ENCODE assay signal across 14 cellular contexts in genomic region chr12:119678459-119678858, GRCh38. TPM values are rescaled to one million over a fixed set of nuclear protein-coding genes. Genes with fewer than 3 reads are reported as not detected.
A peak's percentile ranks its signal among the peaks of the same experiment; 100 is the strongest.
DNase-seq lines count a peak whose midpoint lies in the region; ATAC-seq and TF ChIP-seq lines count a peak whose summit lies in the region.
"Had no signal": no experiment of that assay in that cellular context is flagged by ENCODE, and none has a peak within 500 bp of the region (broad histone marks: within the 10 kb centered on the region; RNA-seq: fewer than 3 reads in every experiment).

No MANE protein-coding gene starts in this region.

- H3K4me3 Mint-ChIP-seq in T-cell = no peak overlapping the region
- H3K4me3 Mint-ChIP-seq: CD4-positive, CD25-positive, alpha-beta regulatory T cell; GM23338 had no signal

- no peak for TF ChIP-seq CTCF in fibroblast of pulmonary artery (IDR thresholded peaks at IDR 0.05; ENCODE audit: low read length, missing control alignments)

- WGBS in trophoblast cell (ENCODE audit: extremely low coverage, insufficient coverage, insufficient read length) = no CpG with 5 or more reads among the region's 7 CpGs

- H4K91ac ChIP-seq in trophoblast cell (ENCODE audit: low read depth, low read length) = no peak overlapping the region

- no peak overlapping the region for H2AK5ac ChIP-seq in trophoblast cell (ENCODE audit: low read length)

- H3K27me3 Mint-ChIP-seq in T-cell = no peaks in the 10 kb centered on the region
- H3K27me3 Mint-ChIP-seq: CD4-positive, CD25-positive, alpha-beta regulatory T cell had no signal

- H3K36me3 ChIP-seq in trophoblast cell (ENCODE audit: control insufficient read depth in 1 of 2, insufficient read depth in 2 of 2, low read length in 2 of 2) = peaks cover 52 to 72% of the 10 kb centered on the region in 2 experiments

- H3K9ac ChIP-seq in trophoblast cell (ENCODE audit: low read length) = no peak overlapping the region

- no peak overlapping the region for H2BK12ac ChIP-seq in trophoblast cell (ENCODE audit: low read length)

- H3K18ac ChIP-seq in trophoblast cell (ENCODE audit: low read length) = no peak overlapping the region

- no peak overlapping the region for H3K27ac Mint-ChIP-seq in T-cell
- H3K27ac Mint-ChIP-seq: CD4-positive, CD25-positive, alpha-beta regulatory T cell; GM23338 had no signal

- POLR2A ChIA-PET in T-cell (lab: Charles Lee) = no interaction called here

- no peak overlapping the region for H4K8ac ChIP-seq in trophoblast cell (ENCODE audit: low read depth, low read length)

- no peak overlapping the region for H2BK5ac ChIP-seq in trophoblast cell (ENCODE audit: low read depth, low read length, poor library complexity)

- no peak overlapping the region for H3K4me3 ChIP-seq in fibroblast of pulmonary artery (replicated peaks; ENCODE audit: low read depth, low read length)
- H3K4me3 ChIP-seq in trophoblast cell (ENCODE audit: low read depth, low read length) = no peak overlapping the region
- H3K4me3 ChIP-seq: GM23338 had no signal

- H2BK120ac ChIP-seq in trophoblast cell (ENCODE audit: insufficient read depth, low read length, poor library complexity) = no peak overlapping the region

- peaks cover 70% of the 10 kb centered on the region for H3K36me3 Mint-ChIP-seq in T-cell

- no peaks in the 10 kb centered on the region for H3K79me2 ChIP-seq in trophoblast cell (ENCODE audit: control insufficient read depth, insufficient read depth, low read length, poor library complexity)

- H3K9me3 ChIP-seq in trophoblast cell (ENCODE audit: insufficient read depth, low read depth, low read length) = no peaks in the 10 kb centered on the region

- no peak overlapping the region for H3K4me2 ChIP-seq in trophoblast cell (ENCODE audit: low read length)
- H3K4me2 ChIP-seq: GM23338 had no signal

- peaks cover 2 to 21% (median 13%) of the 10 kb centered on the region in 3 donors for H3K4me1 Mint-ChIP-seq in T-cell

- H3K14ac ChIP-seq in trophoblast cell (ENCODE audit: low read length) = no peak overlapping the region

- H4K12ac ChIP-seq in trophoblast cell (ENCODE audit: low read depth, low read length) = no peak overlapping the region

- H3K9me3 Mint-ChIP-seq in T-cell = no peaks in the 10 kb centered on the region
- H3K9me3 Mint-ChIP-seq: CD4-positive, CD25-positive, alpha-beta regulatory T cell; GM23338 had no signal

- H3K27me3 ChIP-seq in trophoblast cell (ENCODE audit: insufficient read depth, low read length) = no peaks in the 10 kb centered on the region

- ATAC-seq in GM18502 (IDR thresholded peaks at IDR 0.05; ENCODE audit: poor library complexity, unreplicated experiment) = no peak
- ATAC-seq in T-cell (replicated peaks in 1 of 4) = no peak
- ATAC-seq: SK-N-SH treated with all-trans-retinoic acid at 6 μM for 48 hours had no signal

- no peak overlapping the region for H3K27ac ChIP-seq in trophoblast cell (ENCODE audit: low read depth, low read length)

- CTCF ChIA-PET in T-cell (lab: Charles Lee) = interaction anchor here in 1 of 2 donors (0.5 kb wide), 1 partner anchor 253 kb away, joined by 3 read pairs; no protein-coding TSS in a partner anchor

- H2AFZ ChIP-seq in trophoblast cell (ENCODE audit: insufficient read depth, low read length, poor library complexity) = no peak overlapping the region
- H2AFZ ChIP-seq: GM23338 had no signal

- H3K23ac ChIP-seq in trophoblast cell (ENCODE audit: low read length) = no peak overlapping the region

- DNase-seq in ELF-1 (ENCODE audit: low read depth, low spot score) (peak; percentile 24), NCI-H69 (lab: John Stamatoyannopoulos, UW) (peak; percentile 77), fibroblast of pulmonary artery (ENCODE audit: low read depth) (peak; percentile 57), trophoblast cell (peak; percentile 28 to 64), SW480 (ENCODE audit: low spot score) (no peak), T-cell (no peak)
- DNase-seq: CD4-positive, CD25-positive, alpha-beta regulatory T cell; KG1; NCI-H1436; NCI-H524 treated with DMSO at 0.1 percent for 48 hours; SHP77 had no signal

- H3K4me1 ChIP-seq in trophoblast cell (ENCODE audit: control insufficient read depth in 1 of 2, insufficient read depth in 2 of 2, low read length in 2 of 2) = peaks cover 0 to 3% of the 10 kb centered on the region in 2 experiments

- no peak overlapping the region for H3K4ac ChIP-seq in trophoblast cell (ENCODE audit: low read depth, low read length)

- H3K79me1 ChIP-seq in trophoblast cell (ENCODE audit: low read length) = no peaks in the 10 kb centered on the region

RNA-seq across cellular contexts. Expression of gene PRKAB1, which starts 10.5 kb away (rescaled TPM):
- polyA plus RNA-seq in trophoblast cell (2013) = 18.5 and 20.8 TPM in 2 replicates
- 10 to 100 TPM; 21.1 to 48.7 (median 43.5) TPM for total RNA-seq in T-cell

Comparison
In these comparisons a context has a peak if more than half of its experiments do, and no peak if none do; other contexts are left out.
1. DNase-seq: peak in ELF-1 (single experiment), NCI-H69 (single experiment), fibroblast of pulmonary artery (single experiment) and trophoblast cell (2 of 2); none in SW480 (single experiment) and T-cell (0 of 34).